Comparison of ENCODE assay signal across 21 cellular contexts in genomic region chrX:10423716-10424115, GRCh38.
A peak's percentile ranks its signal among the peaks of the same experiment; 100 is the strongest.
DNase-seq lines count a peak whose midpoint lies in the region; ATAC-seq, FAIRE-seq and TF ChIP-seq lines count a peak whose summit lies in the region.
"Had no signal": no experiment of that assay in that cellular context is flagged by ENCODE, and none has a peak within 500 bp of the region (broad histone marks: within the 10 kb centered on the region; RNA-seq: fewer than 3 reads in every experiment).

No MANE protein-coding gene starts in this region.

- H3K9ac ChIP-seq in mammary epithelial cell (ENCODE audit: insufficient read depth, low read length) (no peak overlapping the region), K562 (ENCODE audit: insufficient read depth in 1 of 2, low read depth in 2 of 2, low read length in 2 of 2) (no peak overlapping the region)

- H3K4me3 ChIP-seq in mammary epithelial cell (replicated peaks in 1 of 3; ENCODE audit: insufficient read depth in 1 of 3, low read depth in 2 of 3, low read length in 3 of 3) (no peak overlapping the region), K562 (no peak overlapping the region), HAP-1 (no peak overlapping the region)
- no peak overlapping the region for H3K4me3 ChIP-seq in CD8-positive, alpha-beta T cell (ENCODE audit: low read depth, low read length)
- H3K4me3 ChIP-seq: A549 had no signal

- no peaks in the 10 kb centered on the region for H3K4me1 Mint-ChIP-seq in MCF 10A (ENCODE audit: insufficient read depth, unreplicated experiment)
- H3K4me1 Mint-ChIP-seq in CD8-positive, alpha-beta T cell (ENCODE audit: low read depth), result no peaks in the 10 kb centered on the region
- H3K4me1 Mint-ChIP-seq: CD8-positive, alpha-beta memory T cell had no signal

- intact Hi-C loops in MCF 10A (cut with micrococcal nuclease) (no loop called here), mammary epithelial cell (cut with micrococcal nuclease) (no loop called here), K562 (cut with micrococcal nuclease) (no loop called here)
- intact Hi-C loops in CD8-positive, alpha-beta T cell (cut with DNase I, micrococcal nuclease), result no loop called here

- no peak overlapping the region for H3K27ac Mint-ChIP-seq in MCF 10A (ENCODE audit: low read depth, unreplicated experiment)
- no peak overlapping the region for H3K27ac Mint-ChIP-seq in CD8-positive, alpha-beta T cell
- H3K27ac Mint-ChIP-seq: CD8-positive, alpha-beta memory T cell had no signal

- H3K9me1 ChIP-seq in K562 (ENCODE audit: control insufficient read depth, insufficient read depth, low read length), result no peaks in the 10 kb centered on the region

- H3K4me2 ChIP-seq in mammary epithelial cell (ENCODE audit: insufficient read depth, low read depth, low read length) (no peak overlapping the region), K562 (ENCODE audit: insufficient read depth, low read length) (no peak overlapping the region)
- H3K4me2 ChIP-seq: A549 had no signal

- H3K4me3 Mint-ChIP-seq in MCF 10A (ENCODE audit: unreplicated experiment), result no peak overlapping the region
- H3K4me3 Mint-ChIP-seq in CD8-positive, alpha-beta T cell, result no peak overlapping the region
- H3K4me3 Mint-ChIP-seq: CD8-positive, alpha-beta memory T cell had no signal

- peak; percentile 8 for DNase-seq in MCF 10A (ENCODE audit: unreplicated experiment)
- no peak for DNase-seq in mammary epithelial cell
- peak; percentile 42 for DNase-seq in RPMI7951 (ENCODE audit: low read depth)
- no peak for DNase-seq in K562 (ENCODE audit: extremely low read depth in 1 of 4, low spot score in 3 of 4)
- DNase-seq in stimulated activated CD4-positive, alpha-beta T cell treated with anti-CD3 and anti-CD28 coated beads, Interleukin-4, amount 100 ng/mL, for 4 hours, result no peak
- DNase-seq in HAP-1 (ENCODE audit: low spot score in 2 of 2), result no peak
- DNase-seq in CD8-positive, alpha-beta T cell, result no peak
- DNase-seq: 8988T; C1 segment of cervical spinal cord; CD8-positive, alpha-beta memory T cell; DMS 273 treated with DMSO at 0.1 percent for 48 hours; DND-41; EL; GF-D8; GOT3; HCEC 1CT had no signal

- no TSS peak for BruUV-seq in MCF 10A (replicated peaks; lab: Mats Ljungman, UMichigan)
- no TSS peak for BruUV-seq in mammary epithelial cell (replicated peaks; lab: Mats Ljungman, UMichigan)
- BruUV-seq in K562 (replicated peaks; lab: Mats Ljungman, UMichigan), result no TSS peak

- peaks cover 4% of the 10 kb centered on the region for H3K9me3 ChIP-seq in mammary epithelial cell (replicated peaks; ENCODE audit: insufficient read depth, low read length)
- no peaks in the 10 kb centered on the region for H3K9me3 ChIP-seq in K562 (replicated peaks; ENCODE audit: control insufficient read depth, insufficient read depth, low read depth, low read length)
- no peaks in the 10 kb centered on the region for H3K9me3 ChIP-seq in HAP-1
- H3K9me3 ChIP-seq in CD8-positive, alpha-beta T cell (ENCODE audit: low read length), result no peaks in the 10 kb centered on the region

- H3K4me1 ChIP-seq in mammary epithelial cell (ENCODE audit: insufficient read depth, low read length) (no peaks in the 10 kb centered on the region), K562 (replicated peaks in 1 of 2; ENCODE audit: control insufficient read depth in 2 of 2, insufficient read depth in 2 of 2, low read length in 2 of 2) (no peaks in the 10 kb centered on the region), HAP-1 (no peaks in the 10 kb centered on the region)
- H3K4me1 ChIP-seq in CD8-positive, alpha-beta T cell (ENCODE audit: insufficient read depth, low read length), result no peaks in the 10 kb centered on the region
- H3K4me1 ChIP-seq: A549 had no signal

- H3K36me3 Mint-ChIP-seq in MCF 10A (ENCODE audit: insufficient read depth, unreplicated experiment), result no peaks in the 10 kb centered on the region
- H3K36me3 Mint-ChIP-seq in CD8-positive, alpha-beta T cell, result no peaks in the 10 kb centered on the region
- H3K36me3 Mint-ChIP-seq: CD8-positive, alpha-beta memory T cell had no signal

- H3K27me3 Mint-ChIP-seq in MCF 10A (ENCODE audit: insufficient read depth, unreplicated experiment), result no peaks in the 10 kb centered on the region
- H3K27me3 Mint-ChIP-seq in CD8-positive, alpha-beta T cell (ENCODE audit: low read depth), result no peaks in the 10 kb centered on the region

- no peaks in the 10 kb centered on the region for H3K36me3 ChIP-seq in mammary epithelial cell (ENCODE audit: insufficient read depth, low read length)
- no peaks in the 10 kb centered on the region for H3K36me3 ChIP-seq in K562 (ENCODE audit: control insufficient read depth, insufficient read depth, low read length)
- no peaks in the 10 kb centered on the region for H3K36me3 ChIP-seq in HAP-1 (replicated peaks)
- no peaks in the 10 kb centered on the region for H3K36me3 ChIP-seq in CD8-positive, alpha-beta T cell (ENCODE audit: insufficient read depth, low read length)

- in situ Hi-C loops in mammary epithelial cell (cut with MboI; ENCODE audit: low sequenced_read_pairs in 2 of 2) (no loop called here), K562 (cut with MboI) (no loop called here), HAP-1 (cut with MboI; ENCODE audit: low sequenced_read_pairs) (no loop called here)

- H2AFZ ChIP-seq in mammary epithelial cell (ENCODE audit: low read depth, low read length), result no peak overlapping the region
- H2AFZ ChIP-seq in K562 (ENCODE audit: low read depth, low read length), result no peak overlapping the region

- CTCF ChIA-PET in MCF 10A (lab: Yijun Ruan, JAX), result no interaction called here
- CTCF ChIA-PET in mammary epithelial cell (lab: Charles Lee; ENCODE audit: low non-redundant PET), result no interaction called here
- CTCF ChIA-PET in K562 (lab: Yijun Ruan, JAX; ENCODE audit: low intra/inter-chr PET ratio), result no interaction called here
- CTCF ChIA-PET in CD8-positive, alpha-beta T cell (lab: Charles Lee), result no interaction called here

- H3K27me3 ChIP-seq in mammary epithelial cell (ENCODE audit: insufficient read depth, low read length) (no peaks in the 10 kb centered on the region), K562 (ENCODE audit: control insufficient read depth in 2 of 2, insufficient read depth in 2 of 2, low read length in 2 of 2) (no peaks in the 10 kb centered on the region), HAP-1 (ENCODE audit: low read depth) (no peaks in the 10 kb centered on the region)
- H3K27me3 ChIP-seq in CD8-positive, alpha-beta T cell (ENCODE audit: insufficient read depth, low read length), result no peaks in the 10 kb centered on the region

- no peaks in the 10 kb centered on the region for H3K79me2 ChIP-seq in mammary epithelial cell (ENCODE audit: insufficient read depth, low read length)
- no peaks in the 10 kb centered on the region for H3K79me2 ChIP-seq in K562 (ENCODE audit: control insufficient read depth, insufficient read depth, low read length)

- no peak for TF ChIP-seq EP300 in K562 (IDR thresholded peaks at IDR 0.05; ENCODE audit: low read length)

- dilution Hi-C loops in mammary epithelial cell (cut with HindIII; ENCODE audit: low sequenced_read_pairs), result no loop called here

- H4K20me1 ChIP-seq in mammary epithelial cell (ENCODE audit: insufficient read depth, low read length) (no peaks in the 10 kb centered on the region), K562 (replicated peaks; ENCODE audit: control insufficient read depth, insufficient read depth, low read length) (no peaks in the 10 kb centered on the region)

- H3K27ac ChIP-seq in mammary epithelial cell (ENCODE audit: insufficient read depth, low read depth, low read length), result no peak overlapping the region
- no peak overlapping the region for H3K27ac ChIP-seq in K562 (ENCODE audit: extremely low read depth, low read depth, low read length)
- no peak overlapping the region for H3K27ac ChIP-seq in CD8-positive, alpha-beta T cell (ENCODE audit: low read depth, low read length)
- H3K27ac ChIP-seq: A549 had no signal

- TF ChIP-seq RAD21 in K562 (CRISPR knock-in tag; conservative IDR thresholded peaks at IDR 0.05 in 1 of 2, IDR thresholded peaks at IDR 0.05 in 1 of 2), result no peak

- no peak for TF ChIP-seq POLR2A in K562 (conservative IDR thresholded peaks at IDR 0.05)

- TF ChIP-seq CTCF in MCF 10A (IDR thresholded peaks at IDR 0.05; ENCODE audit: unreplicated experiment) (no peak), mammary epithelial cell (conservative IDR thresholded peaks at IDR 0.05 in 1 of 2, IDR thresholded peaks at IDR 0.05 in 1 of 2; ENCODE audit: extremely low read depth in 1 of 2, insufficient read depth in 1 of 2, low read depth in 1 of 2, low read length in 2 of 2) (no peak), K562 (IDR thresholded peaks at IDR 0.05 in 2 of 3, conservative IDR thresholded peaks at IDR 0.05 in 1 of 3; ENCODE audit: insufficient read depth in 2 of 3, low read depth in 1 of 3, low read length in 3 of 3) (no peak)
- no peak for TF ChIP-seq CTCF in CD8-positive, alpha-beta T cell (IDR thresholded peaks at IDR 0.05)

- 82% methylated on average over 4 of the region's 4 CpGs for WGBS in mammary epithelial cell (ENCODE audit: low coverage, missing lambda C conversion rate)
- 0% methylated on average over 4 of the region's 4 CpGs for WGBS in K562 (ENCODE audit: insufficient coverage, low coverage, missing lambda C conversion rate)

- POLR2A ChIA-PET in MCF 10A (lab: Yijun Ruan, JAX) (no interaction called here), K562 (lab: Yijun Ruan, JAX) (no interaction called here)
- POLR2A ChIA-PET in CD8-positive, alpha-beta T cell (lab: Charles Lee), result no interaction called here

- H3K9me3 Mint-ChIP-seq in MCF 10A (ENCODE audit: unreplicated experiment), result no peaks in the 10 kb centered on the region
- H3K9me3 Mint-ChIP-seq in CD8-positive, alpha-beta T cell, result no peaks in the 10 kb centered on the region

- no peak for FAIRE-seq in K562 (lab: Jason Lieb, UNC)
- FAIRE-seq: D721Med, GM12891, GM18507, H54 had no signal

- ATAC-seq in K562, result no peak
- ATAC-seq in CD8-positive, alpha-beta T cell, result no peak
- ATAC-seq: A549 had no signal

Comparison
In these comparisons a context has a peak if more than half of its experiments do, and no peak if none do; other contexts are left out.
1. DNase-seq: peak in MCF 10A (single experiment) and RPMI7951 (single experiment); none in mammary epithelial cell (single experiment), K562 (0 of 4), stimulated activated CD4-positive, alpha-beta T cell treated with anti-CD3 and anti-CD28 coated beads, Interleukin-4, amount 100 ng/mL, for 4 hours (0 of 2), HAP-1 (0 of 2) and CD8-positive, alpha-beta T cell (0 of 7).